ENCODE assay signal across 11 cellular contexts in the genomic region with DNA sequence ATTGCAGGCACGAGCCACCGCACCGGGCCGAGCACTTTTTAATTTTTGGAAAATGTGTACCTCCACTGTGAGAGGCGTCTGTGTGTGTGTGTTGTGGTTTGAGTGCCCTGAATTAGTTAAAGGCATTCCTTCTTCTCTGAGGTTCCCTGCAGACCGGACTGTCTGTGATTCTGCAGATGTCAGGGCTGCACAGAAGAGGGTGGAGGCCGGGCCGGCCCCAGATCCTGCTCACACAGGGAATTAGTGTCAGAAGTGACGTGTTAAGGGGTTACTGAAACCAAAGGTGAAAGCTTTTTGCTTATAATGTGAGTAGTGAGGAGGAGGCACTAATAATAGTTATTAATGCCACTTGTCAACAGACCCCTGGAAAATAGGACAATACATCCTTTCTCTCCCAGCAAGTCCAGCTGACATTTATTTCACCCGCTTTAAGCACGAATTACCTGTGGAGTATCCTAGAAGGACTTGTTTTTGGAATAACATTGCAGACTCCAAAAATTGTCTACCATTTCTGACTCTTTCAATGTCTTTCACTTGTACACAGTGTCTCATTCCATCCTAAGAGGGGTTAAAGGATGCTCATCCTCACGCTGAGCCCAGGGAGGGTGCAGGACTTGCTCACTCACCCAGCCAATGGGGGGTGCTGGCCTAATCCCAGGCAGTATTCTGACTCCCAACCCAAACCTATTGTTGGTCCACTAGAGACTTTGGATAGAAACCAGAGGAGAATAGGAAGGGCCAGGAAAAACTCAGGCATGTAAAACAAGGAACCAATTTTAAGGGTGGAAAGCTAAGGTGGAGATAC. TPM values are rescaled to one million over a fixed set of nuclear protein-coding genes. Genes with fewer than 3 reads are reported as not detected.
A peak's percentile ranks its signal among the peaks of the same experiment; 100 is the strongest.
DNase-seq lines count a peak whose midpoint lies in the region; ATAC-seq, FAIRE-seq and TF ChIP-seq lines count a peak whose summit lies in the region.
"Had no signal": no experiment of that assay in that cellular context is flagged by ENCODE, and none has a peak within 500 bp of the region (broad histone marks: within the 10 kb centered on the region; RNA-seq: fewer than 3 reads in every experiment).

No MANE protein-coding gene starts in this region.

- H3K4me1 Mint-ChIP-seq in dendritic cell treated with granulocyte-macrophage colony-stimulating factor and Interleukin-4, amounts not matched to agents 40 ng/mL and 50 ng/mL, for 4 days (ENCODE audit: low read depth) = peaks cover 87% of the 10 kb centered on the region
- H3K4me1 Mint-ChIP-seq in stimulated activated memory B cell treated with anti-CD40 and anti-IgM and Interleukin-4, amounts not matched to agents 10 μg/mL and 1 μg/mL and 100 μg/mL, for 72 hours = peaks cover 82% of the 10 kb centered on the region

- DNase-seq in right atrium auricular region (ENCODE audit: low spot score) (peak; percentile 26), Right ventricle myocardium inferior (ENCODE audit: missing footprints) (no peak), OCI-LY7 (ENCODE audit: low spot score) (no peak), urothelium cell line (ENCODE audit: low spot score) (no peak), NCI-H774 (lab: John Stamatoyannopoulos, UW) (no peak)
- DNase-seq: activated gamma-delta T cell had no signal

- H3K4me3 ChIP-seq in right atrium auricular region (no peak overlapping the region), OCI-LY7 (ENCODE audit: low read depth, low read length, poor library complexity, severe bottlenecking) (no peak overlapping the region)
- H3K4me3 ChIP-seq: cardiac muscle cell had no signal

- H2AFZ ChIP-seq in OCI-LY7 (ENCODE audit: low read length) = peak overlapping the region; percentile 62; the same call in 1 of the 2 replicates

- no peak overlapping the region for H3K4me3 Mint-ChIP-seq in dendritic cell treated with granulocyte-macrophage colony-stimulating factor and Interleukin-4, amounts not matched to agents 40 ng/mL and 50 ng/mL, for 4 days
- H3K4me3 Mint-ChIP-seq in stimulated activated memory B cell treated with anti-CD40 and anti-IgM and Interleukin-4, amounts not matched to agents 10 μg/mL and 1 μg/mL and 100 μg/mL, for 72 hours = no peak overlapping the region
- H3K4me3 Mint-ChIP-seq: type B pancreatic cell had no signal

- H3K27me3 ChIP-seq in right atrium auricular region = no peaks in the 10 kb centered on the region
- H3K27me3 ChIP-seq: cardiac muscle cell had no signal

- H3K9me3 ChIP-seq in right atrium auricular region = no peaks in the 10 kb centered on the region
- peaks cover under 1% of the 10 kb centered on the region; the same call in 1 of the 2 replicates for H3K9me3 ChIP-seq in OCI-LY7 (ENCODE audit: low read length)

- ATAC-seq in Right ventricle myocardium inferior = no peak
- ATAC-seq in stimulated activated memory B cell treated with anti-CD40 and anti-IgM and Interleukin-4, amounts not matched to agents 10 μg/mL and 1 μg/mL and 100 μg/mL, for 72 hours = no peak
- ATAC-seq in HG02884 (IDR thresholded peaks at IDR 0.05; ENCODE audit: unreplicated experiment) = no peak

- H4K20me1 ChIP-seq in OCI-LY7 (ENCODE audit: insufficient read depth, low read length) = no peaks in the 10 kb centered on the region

- TF ChIP-seq CTCF in right atrium auricular region (IDR thresholded peaks at IDR 0.05) (no peak), OCI-LY7 (conservative IDR thresholded peaks at IDR 0.05; ENCODE audit: low read length) (no peak)

- peaks cover 27% of the 10 kb centered on the region; the same call in 1 of the 2 replicates for H3K79me2 ChIP-seq in OCI-LY7 (ENCODE audit: insufficient read depth, low read depth, low read length)

- H3K9me2 ChIP-seq in OCI-LY7 (ENCODE audit: insufficient read depth, low read length) = no peaks in the 10 kb centered on the region

- CTCF ChIA-PET in OCI-LY7 (lab: Charles Lee; ENCODE audit: unreplicated experiment) = interaction anchor here (1.1 to 2.0 kb wide), 8 partner anchors 9 to 157 kb away, joined by 3 to 9 read pairs (median 5); no protein-coding TSS in a partner anchor

- no peak overlapping the region for H3K4me2 ChIP-seq in OCI-LY7 (ENCODE audit: low read length)

- H3K27ac ChIP-seq in right atrium auricular region (no peak overlapping the region), OCI-LY7 (ENCODE audit: low read depth, low read length, poor library complexity, severe bottlenecking) (no peak overlapping the region)
- H3K27ac ChIP-seq: cardiac muscle cell had no signal

- no TSS peak for BruUV-seq in OCI-LY7 (replicated peaks; lab: Mats Ljungman, UMichigan)

- peaks cover 88% of the 10 kb centered on the region for H3K36me3 Mint-ChIP-seq in dendritic cell treated with granulocyte-macrophage colony-stimulating factor and Interleukin-4, amounts not matched to agents 40 ng/mL and 50 ng/mL, for 4 days (ENCODE audit: low read depth)
- H3K36me3 Mint-ChIP-seq in stimulated activated memory B cell treated with anti-CD40 and anti-IgM and Interleukin-4, amounts not matched to agents 10 μg/mL and 1 μg/mL and 100 μg/mL, for 72 hours = peaks cover 67% of the 10 kb centered on the region
- H3K36me3 Mint-ChIP-seq: type B pancreatic cell had no signal

- H3K27me3 Mint-ChIP-seq in dendritic cell treated with granulocyte-macrophage colony-stimulating factor and Interleukin-4, amounts not matched to agents 40 ng/mL and 50 ng/mL, for 4 days = no peaks in the 10 kb centered on the region
- H3K27me3 Mint-ChIP-seq in stimulated activated memory B cell treated with anti-CD40 and anti-IgM and Interleukin-4, amounts not matched to agents 10 μg/mL and 1 μg/mL and 100 μg/mL, for 72 hours = no peaks in the 10 kb centered on the region
- H3K27me3 Mint-ChIP-seq: type B pancreatic cell had no signal

- peaks cover 0 to 9% of the 10 kb centered on the region in 2 donors for H3K4me1 ChIP-seq in right atrium auricular region
- H3K4me1 ChIP-seq in OCI-LY7 (ENCODE audit: insufficient read depth, low read length, poor library complexity, severe bottlenecking) = peaks cover 43% of the 10 kb centered on the region

- peak overlapping the region; percentile 56 for H3K27ac Mint-ChIP-seq in dendritic cell treated with granulocyte-macrophage colony-stimulating factor and Interleukin-4, amounts not matched to agents 40 ng/mL and 50 ng/mL, for 4 days
- H3K27ac Mint-ChIP-seq in stimulated activated memory B cell treated with anti-CD40 and anti-IgM and Interleukin-4, amounts not matched to agents 10 μg/mL and 1 μg/mL and 100 μg/mL, for 72 hours = peak overlapping the region; percentile 71
- H3K27ac Mint-ChIP-seq: type B pancreatic cell had no signal

- H3K9me3 Mint-ChIP-seq in dendritic cell treated with granulocyte-macrophage colony-stimulating factor and Interleukin-4, amounts not matched to agents 40 ng/mL and 50 ng/mL, for 4 days = no peaks in the 10 kb centered on the region
- H3K9me3 Mint-ChIP-seq in stimulated activated memory B cell treated with anti-CD40 and anti-IgM and Interleukin-4, amounts not matched to agents 10 μg/mL and 1 μg/mL and 100 μg/mL, for 72 hours = no peaks in the 10 kb centered on the region
- H3K9me3 Mint-ChIP-seq: type B pancreatic cell had no signal

- FAIRE-seq in urothelium cell line (lab: Jason Lieb, UNC) = no peak

- H3K36me3 ChIP-seq in right atrium auricular region (no peaks in the 10 kb centered on the region), OCI-LY7 (ENCODE audit: insufficient read depth, low read length) (peaks cover 27% of the 10 kb centered on the region)
- H3K36me3 ChIP-seq: cardiac muscle cell had no signal

- POLR2A ChIA-PET in OCI-LY7 (lab: Charles Lee) = interaction anchor here (0.8 to 3.2 kb wide), 11 partner anchors 9 to 164 kb away, joined by 3 to 18 read pairs (median 7); a partner anchor contains a TSS

- intact Hi-C loops in Right ventricle myocardium inferior (cut with DNase I) = loop anchor here (2.0 to 5.0 kb wide), 3 partner anchors 86 to 177 kb away; no protein-coding TSS in a partner anchor
- intact Hi-C loops in OCI-LY7 (cut with micrococcal nuclease; ENCODE audit: unreplicated experiment) = loop anchor here (1.0 to 2.0 kb wide), 4 partner anchors 16 to 158 kb away; no protein-coding TSS in a partner anchor
- intact Hi-C loops in dendritic cell treated with granulocyte-macrophage colony-stimulating factor and Interleukin-4, amounts not matched to agents 40 ng/mL and 50 ng/mL, for 4 days (cut with micrococcal nuclease) = loop anchor here (5.0 kb wide), 2 partner anchors 43 to 177 kb away; no protein-coding TSS in a partner anchor

RNA-seq across cellular contexts. Expression of a gene that starts 16.2 kb away (rescaled TPM):
- total RNA-seq in right atrium auricular region (10 to 100 TPM in 1 of 2 donors, 1 to 10 TPM in 1; 4.2 to 12.8 TPM), Right ventricle myocardium inferior (9.4 TPM), OCI-LY7 (2022) (37.7 and 43.8 TPM in 2 replicates)
- total RNA-seq in OCI-LY7 (2014; rRNA removed; shearing (Covaris generic)) = 18.6 and 22.3 TPM in 2 replicates
